Comparison of ENCODE assay signal across 8 cellular contexts in the genomic region with DNA sequence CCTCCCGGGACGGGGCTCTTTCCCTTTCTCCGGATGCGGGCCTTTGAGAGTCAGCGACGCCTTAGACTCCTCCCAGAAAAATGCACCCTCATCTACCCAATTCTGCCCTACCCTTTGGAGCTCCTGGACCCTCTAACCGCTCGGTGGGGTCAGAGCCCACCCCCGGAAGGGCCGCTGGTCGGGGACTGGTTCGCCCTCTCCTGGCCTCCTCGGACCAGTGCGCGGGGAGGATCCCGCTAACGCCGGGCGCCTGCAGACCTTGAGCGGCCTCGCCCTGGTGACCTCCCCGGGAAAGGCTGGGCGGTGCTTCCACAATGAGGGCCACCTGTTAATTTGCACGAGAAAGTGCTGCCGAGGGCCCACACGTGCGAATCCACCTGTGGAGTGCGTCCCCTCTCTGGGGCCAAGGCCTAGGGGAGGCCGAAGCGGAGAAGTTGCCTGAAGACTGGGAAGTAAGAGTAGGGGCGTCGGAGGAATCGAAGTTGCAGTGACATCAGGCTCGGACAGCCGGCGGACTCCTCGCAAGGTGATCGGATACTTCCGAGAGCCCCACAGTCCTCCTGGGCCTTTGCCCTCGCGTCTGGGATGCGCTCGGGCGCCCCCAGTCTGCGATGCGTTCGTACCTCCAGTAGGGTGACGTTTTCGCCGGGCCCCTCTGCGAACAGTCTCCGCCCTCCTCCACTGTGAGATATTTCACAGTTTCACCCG.
DNase-seq lines count a peak whose midpoint lies in the region; ATAC-seq and TF ChIP-seq lines count a peak whose summit lies in the region.

No MANE protein-coding gene starts in this region.

- peak; percentile 95 for ATAC-seq in T-helper 17 cell

- H3K36me3 ChIP-seq in ascending aorta (no peaks in the 10 kb centered on the region), rectal smooth muscle tissue (ENCODE audit: control insufficient read depth, insufficient read depth, low read length) (no peaks in the 10 kb centered on the region), vagina (no peaks in the 10 kb centered on the region)

- H3K4me1 Mint-ChIP-seq in T-helper 17 cell, result peaks cover 35% of the 10 kb centered on the region

- TF ChIP-seq CTCF in GM12801 (IDR thresholded peaks at IDR 0.05; ENCODE audit: extremely low read depth, insufficient read length), result peak; percentile 53
- TF ChIP-seq CTCF in HFF-Myc (IDR thresholded peaks at IDR 0.05; ENCODE audit: low read depth, low read length, missing control alignments), result peak; percentile 79
- TF ChIP-seq CTCF in ascending aorta (IDR thresholded peaks at IDR 0.05), result peak; percentile 71 to 95 (median 83)
- TF ChIP-seq CTCF in vagina (IDR thresholded peaks at IDR 0.05), result peak; percentile 89 to 98 (median 93)

- intact Hi-C loops in ascending aorta (cut with DNase I) (loop anchor here (1.0 to 10.0 kb wide), 8 partner anchors 60 to 613 kb away; a partner anchor contains a TSS), vagina (cut with DNase I) (loop anchor here (1.0 to 5.0 kb wide), 3 partner anchors 84 to 613 kb away; a partner anchor contains a TSS)

- H3K27me3 ChIP-seq in ascending aorta, result no peaks in the 10 kb centered on the region
- H3K27me3 ChIP-seq in rectal smooth muscle tissue (ENCODE audit: control insufficient read depth, insufficient read depth, low read length), result no peaks in the 10 kb centered on the region
- H3K27me3 ChIP-seq in vagina, result no peaks in the 10 kb centered on the region

- H3K36me3 Mint-ChIP-seq in T-helper 17 cell (ENCODE audit: low read depth), result peaks cover under 1% of the 10 kb centered on the region

- peaks cover 0 to 15% of the 10 kb centered on the region in 2 donors for H3K4me1 ChIP-seq in ascending aorta
- peaks cover 15% of the 10 kb centered on the region for H3K4me1 ChIP-seq in rectal smooth muscle tissue (ENCODE audit: control insufficient read depth, insufficient read depth, low read length)
- H3K4me1 ChIP-seq in vagina, result peaks cover 49% of the 10 kb centered on the region

- H3K27me3 Mint-ChIP-seq in T-helper 17 cell, result peaks cover 9% of the 10 kb centered on the region

- peak overlapping the region; percentile 89 for H3K9ac ChIP-seq in rectal smooth muscle tissue (ENCODE audit: low read length)

- H3K4me3 ChIP-seq in HFF-Myc (replicated peaks; ENCODE audit: low read depth, low read length) (peak overlapping the region; percentile 35), ascending aorta (peak overlapping the region; percentile 76 to 88), rectal smooth muscle tissue (ENCODE audit: low read length) (peak overlapping the region; percentile 91), vagina (peak overlapping the region; percentile 59 to 74)

- H3K27ac Mint-ChIP-seq in T-helper 17 cell, result peak overlapping the region; percentile 98

- TF ChIP-seq POLR2A in vagina (IDR thresholded peaks at IDR 0.05), result peak in 1 of 2 donors; percentile 59

- peak overlapping the region; percentile 95 for H3K4me3 Mint-ChIP-seq in T-helper 17 cell

- DNase-seq in HFF-Myc (ENCODE audit: extremely low read depth, low read depth) (peak; percentile 79), MV-4-11 (lab: John Stamatoyannopoulos, UW) (peak; percentile 88), T-helper 17 cell (peak; percentile 81 to 85 (median 84)), ascending aorta (ENCODE audit: low spot score in 2 of 2) (peak; percentile 60 to 96), hepatic stellate cell (ENCODE audit: low spot score) (peak; percentile 92), vagina (ENCODE audit: extremely low spot score in 2 of 2) (peak in 1 of 2 donors; percentile 97)

- H3K27ac ChIP-seq in ascending aorta (peak overlapping the region; percentile 89 to 94), rectal smooth muscle tissue (ENCODE audit: low read depth, low read length) (peak overlapping the region; percentile 35), vagina (peak overlapping the region; percentile 96)

- H3K9me3 ChIP-seq in T-helper 17 cell (ENCODE audit: control insufficient read depth, low read length, poor library complexity, severe bottlenecking), result no peaks in the 10 kb centered on the region
- H3K9me3 ChIP-seq in ascending aorta, result no peaks in the 10 kb centered on the region
- H3K9me3 ChIP-seq in vagina, result no peaks in the 10 kb centered on the region

Comparison
In these comparisons a context has a peak if more than half of its experiments do, and no peak if none do; other contexts are left out.
1. H3K4me3 ChIP-seq: peak in every context shown above with its lines; median percentile 91 in rectal smooth muscle tissue; 82 in ascending aorta; 66 in vagina; 35 in HFF-Myc.
2. H3K27ac ChIP-seq: peak in every context shown above with its lines; median percentile 96 in vagina; 92 in ascending aorta; 35 in rectal smooth muscle tissue.